In genomic region chr4:5954056-5954760, GRCh38 we compare ENCODE assay signal across 2 cellular contexts.
TF ChIP-seq lines count a peak whose summit lies in the region.

No MANE protein-coding gene starts in this region.

TF ChIP-seq in IMR-90, 13 proteins besides CTCF, POLR2A, EP300 and RAD21:
- TF ChIP-seq USF2 (IDR thresholded peaks at IDR 0.05; ENCODE audit: low read depth, low read length) (no peak), CEBPB (IDR thresholded peaks at IDR 0.05; ENCODE audit: low read depth, low read length) (no peak), MXI1 (IDR thresholded peaks at IDR 0.05; ENCODE audit: borderline replicate concordance, low read depth, low read length) (no peak), BHLHE40 (IDR thresholded peaks at IDR 0.05; ENCODE audit: low read depth, low read length) (no peak), MAZ (IDR thresholded peaks at IDR 0.05; ENCODE audit: borderline replicate concordance, low read depth, low read length) (no peak), SMC3 (IDR thresholded peaks at IDR 0.05; ENCODE audit: low read depth, low read length) (no peak), RFX5 (IDR thresholded peaks at IDR 0.05; ENCODE audit: low read depth, low read length) (no peak), RCOR1 (IDR thresholded peaks at IDR 0.05; ENCODE audit: insufficient replicate concordance, low read length) (no peak), NFE2L2 (IDR thresholded peaks at IDR 0.05; ENCODE audit: low read depth, low read length) (no peak), MAFK (IDR thresholded peaks at IDR 0.05; ENCODE audit: low read depth, low read length) (no peak), FOS (IDR thresholded peaks at IDR 0.05; ENCODE audit: low read depth, low read length) (no peak), ELK1 (IDR thresholded peaks at IDR 0.05; ENCODE audit: borderline replicate concordance, low read depth, low read length) (no peak), CHD1 (IDR thresholded peaks at IDR 0.05; ENCODE audit: low read depth, low read length) (no peak)

TF ChIP-seq in H1, 55 proteins besides CTCF, POLR2A, EP300 and RAD21:
- TF ChIP-seq CHD1 (IDR thresholded peaks at IDR 0.05; ENCODE audit: low read depth, low read length) (no peak), MAFK (IDR thresholded peaks at IDR 0.05; ENCODE audit: low read depth, low read length) (no peak), CEBPB (IDR thresholded peaks at IDR 0.05; ENCODE audit: low read depth, low read length) (no peak), HDAC2 (IDR thresholded peaks at IDR 0.05; ENCODE audit: borderline replicate concordance in 1 of 2, low read depth in 2 of 2, low read length in 2 of 2) (no peak), NRF1 (IDR thresholded peaks at IDR 0.05; ENCODE audit: low read depth, low read length) (no peak), SRF (IDR thresholded peaks at IDR 0.05; ENCODE audit: low read depth, low read length) (no peak), EZH2 (IDR thresholded peaks at IDR 0.05; ENCODE audit: low read depth, low read length, severe bottlenecking) (no peak), BRCA1 (IDR thresholded peaks at IDR 0.05; ENCODE audit: low read depth, low read length) (no peak), PHF8 (conservative IDR thresholded peaks at IDR 0.05; ENCODE audit: low read depth, low read length) (no peak), HDAC6 (IDR thresholded peaks at IDR 0.05; ENCODE audit: low read depth, low read length) (no peak), NANOG (IDR thresholded peaks at IDR 0.05; ENCODE audit: insufficient read depth, low read depth, low read length, poor library complexity, severe bottlenecking) (no peak), ATF2 (IDR thresholded peaks at IDR 0.05; ENCODE audit: low read length) (no peak), ATF3 (IDR thresholded peaks at IDR 0.05; ENCODE audit: insufficient read depth, low read depth, low read length) (no peak), SIX5 (IDR thresholded peaks at IDR 0.05; ENCODE audit: low read depth, low read length) (no peak), EGR1 (IDR thresholded peaks at IDR 0.05; ENCODE audit: borderline replicate concordance, low read depth, low read length) (no peak), JUND (IDR thresholded peaks at IDR 0.05; ENCODE audit: low read length) (no peak)
